10 cellular contexts compared by ENCODE assay signal in the genomic region with DNA sequence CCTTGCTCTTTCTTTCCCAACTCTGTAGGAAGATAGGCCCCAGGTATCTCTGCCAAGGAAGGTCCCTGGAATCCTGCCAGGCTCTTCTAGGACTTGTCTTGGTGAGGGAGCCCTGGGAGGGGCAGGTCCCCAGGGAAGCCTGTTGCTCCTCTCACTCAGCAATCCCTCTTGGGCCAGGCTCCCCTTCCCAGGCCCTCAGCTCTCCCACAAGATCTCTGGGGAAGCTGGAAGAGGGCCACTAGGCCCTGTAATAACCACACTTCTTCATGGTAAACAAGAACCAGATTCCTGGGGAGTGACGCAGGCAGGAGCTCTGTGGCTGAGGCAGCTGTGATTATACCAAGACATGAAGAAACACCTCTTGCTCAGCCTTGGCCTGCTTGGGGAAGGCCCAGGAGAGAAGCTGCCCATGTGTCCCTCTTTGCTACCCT. TPM values are rescaled to one million over a fixed set of nuclear protein-coding genes. Genes with fewer than 3 reads are reported as not detected.
DNase-seq lines count a peak whose midpoint lies in the region; ATAC-seq and TF ChIP-seq lines count a peak whose summit lies in the region.
"Had no signal": no experiment of that assay in that cellular context is flagged by ENCODE, and none has a peak within 500 bp of the region (broad histone marks: within the 10 kb centered on the region; RNA-seq: fewer than 3 reads in every experiment).

No MANE protein-coding gene starts in this region.

- no peak for TF ChIP-seq EP300 in ovary (IDR thresholded peaks at IDR 0.05)

- no peaks in the 10 kb centered on the region for H4K20me1 ChIP-seq in fibroblast of lung (ENCODE audit: control insufficient read depth, extremely low read depth, insufficient read depth, low read length)

- no peaks in the 10 kb centered on the region for H3K27me3 Mint-ChIP-seq in CD4-positive, alpha-beta T cell

- peak overlapping the region; percentile 56 for H3K4me2 ChIP-seq in fibroblast of lung (ENCODE audit: extremely low read depth, insufficient read depth, low read length)

- TF ChIP-seq CTCF in fibroblast of lung (conservative IDR thresholded peaks at IDR 0.05 in 1 of 2, IDR thresholded peaks at IDR 0.05 in 1 of 2; ENCODE audit: low read depth in 1 of 2, low read length in 2 of 2) = no peak
- no peak for TF ChIP-seq CTCF in ovary (IDR thresholded peaks at IDR 0.05)
- no peak for TF ChIP-seq CTCF in CD4-positive, alpha-beta T cell (IDR thresholded peaks at IDR 0.05)

- H2AFZ ChIP-seq in fibroblast of lung (ENCODE audit: low read length) = no peak overlapping the region

- no peaks in the 10 kb centered on the region for H3K27me3 ChIP-seq in fibroblast of lung (ENCODE audit: control insufficient read depth, insufficient read depth, low read length)
- H3K27me3 ChIP-seq in ovary = no peaks in the 10 kb centered on the region
- H3K27me3 ChIP-seq in CD4-positive, alpha-beta T cell (ENCODE audit: control insufficient read depth, insufficient read depth, low read length) = no peaks in the 10 kb centered on the region
- H3K27me3 ChIP-seq: right lobe of liver had no signal

- no peak for TF ChIP-seq POLR2A in ovary (IDR thresholded peaks at IDR 0.05)

- no peak overlapping the region for H3K4me3 ChIP-seq in fibroblast of lung (replicated peaks in 1 of 4; ENCODE audit: control extremely low read depth in 1 of 4, insufficient read depth in 1 of 4, low read depth in 3 of 4, low read length in 4 of 4)
- no peak overlapping the region for H3K4me3 ChIP-seq in ovary
- H3K4me3 ChIP-seq: right lobe of liver had no signal

- H3K36me3 ChIP-seq in fibroblast of lung (ENCODE audit: control insufficient read depth, insufficient read depth, low read length) (no peaks in the 10 kb centered on the region), ovary (no peaks in the 10 kb centered on the region)
- H3K36me3 ChIP-seq: right lobe of liver had no signal

- intact Hi-C loops in ovary (cut with DNase I) = loop anchor here in 1 of 4 donors (5.0 kb wide), 1 partner anchor 42 kb away; no protein-coding TSS in a partner anchor
- intact Hi-C loops in CD4-positive, alpha-beta T cell (cut with DNase I, micrococcal nuclease) = no loop called here

- no peaks in the 10 kb centered on the region for H3K79me2 ChIP-seq in fibroblast of lung (ENCODE audit: control insufficient read depth, insufficient read depth, low read length)

- H3K9me3 Mint-ChIP-seq in CD4-positive, alpha-beta T cell = no peaks in the 10 kb centered on the region

- POLR2A ChIA-PET in CD4-positive, alpha-beta T cell (lab: Charles Lee) = no interaction called here

- WGBS in ovary, 3 donors = 15 to 23% (median 21%) methylated on average over 1 of the region's 1 CpG

- CTCF ChIA-PET in CD4-positive, alpha-beta T cell (lab: Charles Lee) = interaction anchor here (0.7 kb wide), 1 partner anchor 11 kb away, joined by 3 read pairs; no protein-coding TSS in a partner anchor

- no peak overlapping the region for H3K27ac Mint-ChIP-seq in CD4-positive, alpha-beta T cell
- H3K27ac Mint-ChIP-seq: activated naive CD8-positive, alpha-beta T cell had no signal

- no peaks in the 10 kb centered on the region for H3K4me1 Mint-ChIP-seq in CD4-positive, alpha-beta T cell (ENCODE audit: low read depth)

- H3K27ac ChIP-seq in fibroblast of lung (ENCODE audit: insufficient read depth, low read length) (peak overlapping the region; percentile 81), ovary (peak overlapping the region in 1 of 2 donors; percentile 76)
- H3K27ac ChIP-seq in CD4-positive, alpha-beta T cell (ENCODE audit: low read depth, low read length) = no peak overlapping the region
- H3K27ac ChIP-seq: right lobe of liver had no signal

- H3K36me3 Mint-ChIP-seq in CD4-positive, alpha-beta T cell (ENCODE audit: low read depth) = no peaks in the 10 kb centered on the region
- H3K36me3 Mint-ChIP-seq: activated naive CD8-positive, alpha-beta T cell had no signal

- peak overlapping the region; percentile 21 for H3K9ac ChIP-seq in fibroblast of lung (ENCODE audit: insufficient read depth, low read length)

- no peak overlapping the region for H3K4me3 Mint-ChIP-seq in CD4-positive, alpha-beta T cell
- H3K4me3 Mint-ChIP-seq: activated naive CD8-positive, alpha-beta T cell had no signal

- H3K4me1 ChIP-seq in fibroblast of lung (ENCODE audit: control insufficient read depth, extremely low read depth, insufficient read depth, low read length) (peaks cover 17% of the 10 kb centered on the region), ovary (ENCODE audit: insufficient read depth) (peaks cover 6% of the 10 kb centered on the region)
- H3K4me1 ChIP-seq: right lobe of liver had no signal

- ATAC-seq in CD4-positive, alpha-beta T cell (ENCODE audit: poor library complexity) = no peak
- ATAC-seq in GM19324 (IDR thresholded peaks at IDR 0.05; ENCODE audit: low FRiP score, unreplicated experiment) = no peak
- ATAC-seq in HG02610 (IDR thresholded peaks at IDR 0.05; ENCODE audit: unreplicated experiment) = no peak

- DNase-seq in AG20443 (ENCODE audit: low spot score) (peak; percentile 93), NCI-H69 (lab: John Stamatoyannopoulos, UW) (peak; percentile 70), fibroblast of lung (ENCODE audit: low read depth in 2 of 2) (peak; percentile 100), ovary (peak; percentile 77 to 91 (median 84)), Ammon's horn (ENCODE audit: low spot score) (no peak)
- DNase-seq in CD4-positive, alpha-beta T cell = no peak
- DNase-seq: right lobe of liver had no signal

- H3K9me3 ChIP-seq in fibroblast of lung (ENCODE audit: control insufficient read depth, insufficient read depth, low read depth, low read length) = no peaks in the 10 kb centered on the region
- H3K9me3 ChIP-seq in ovary = no peaks in the 10 kb centered on the region
- no peaks in the 10 kb centered on the region for H3K9me3 ChIP-seq in CD4-positive, alpha-beta T cell (ENCODE audit: control insufficient read depth, low read length)
- H3K9me3 ChIP-seq: right lobe of liver had no signal

RNA-seq across cellular contexts. Expression of a gene that starts 9.9 kb away (rescaled TPM):
- total RNA-seq in fibroblast of lung (31.3 and 51.9 TPM in 2 replicates), ovary (10 to 100 TPM; 28.4 to 71.2 (median 66.2) TPM)
- polyA plus RNA-seq in fibroblast of lung (74.4 and 85.7 TPM in 2 replicates), ovary (10 to 100 TPM; 34.5 to 64.7 TPM)
- polyA plus RNA-seq in fibroblast of lung (2012) = 65.5 and 70.1 TPM in 2 replicates
- 138 and 201 TPM in 2 replicates for polyA minus RNA-seq in fibroblast of lung (ENCODE audit: low replicate concordance)
- total RNA-seq in CD4-positive, alpha-beta T cell = 100 to 1,000 TPM; 157 to 166 TPM

RNA-seq across cellular contexts. Expression of a gene that starts 39.4 kb away (rescaled TPM):
- 28.5 and 38.5 TPM in 2 replicates for total RNA-seq in fibroblast of lung
- 9.3 and 10.2 TPM in 2 replicates for polyA plus RNA-seq in fibroblast of lung
- polyA plus RNA-seq in fibroblast of lung (2012) = 10.7 and 11.2 TPM in 2 replicates
- 5.9 and 8.1 TPM in 2 replicates for polyA minus RNA-seq in fibroblast of lung (ENCODE audit: low replicate concordance)
- total RNA-seq in ovary = 10 to 100 TPM in 4 of 7 donors, 1 to 10 TPM in 3; 5.5 to 15.0 (median 10.1) TPM
- 10 to 100 TPM in 1 of 2 donors, 1 to 10 TPM in 1; 5.6 to 16.2 TPM for polyA plus RNA-seq in ovary
- total RNA-seq in CD4-positive, alpha-beta T cell = 1 to 10 TPM; 1.6 to 1.7 TPM

Comparison
In these comparisons a context has a peak if more than half of its experiments do, and no peak if none do; other contexts are left out.
1. DNase-seq: peak in AG20443 (single experiment), NCI-H69 (single experiment), fibroblast of lung (2 of 2) and ovary (5 of 5); none in Ammon's horn (single experiment) and CD4-positive, alpha-beta T cell (0 of 10).